ENCODE assay signal across 10 cellular contexts in genomic region chr11:10900686-10901415, GRCh38. TPM values are rescaled to one million over a fixed set of nuclear protein-coding genes. Genes with fewer than 3 reads are reported as not detected.
A peak's percentile ranks its signal among the peaks of the same experiment; 100 is the strongest.
DNase-seq lines count a peak whose midpoint lies in the region; FAIRE-seq and TF ChIP-seq lines count a peak whose summit lies in the region.
"Had no signal": no experiment of that assay in that cellular context is flagged by ENCODE, and none has a peak within 500 bp of the region (broad histone marks: within the 10 kb centered on the region; RNA-seq: fewer than 3 reads in every experiment).

No MANE protein-coding gene starts in this region.

- H3K4me3 ChIP-seq in breast epithelium, result no peak overlapping the region

- H3K9me3 Mint-ChIP-seq in mesothelial cell of epicardium, result peaks cover 6% of the 10 kb centered on the region
- no peaks in the 10 kb centered on the region for H3K9me3 Mint-ChIP-seq in activated CD4-positive, alpha-beta memory T cell treated with anti-CD3 and anti-CD28 coated beads for 36 hours
- H3K9me3 Mint-ChIP-seq in activated T-helper 1 cell treated with anti-CD3 and anti-CD28 coated beads, Interleukin-12 subunit alpha, Interleukin-12 subunit beta, Interleukin-2, Interleukin-4 antibody, amounts not matched to agents 30 ng/mL and 10 ng/mL and 1 ng/mL, durations not matched to agents 14 hours and 24 hours and 36 hours, result no peaks in the 10 kb centered on the region
- H3K9me3 Mint-ChIP-seq: stimulated activated effector memory CD8-positive, alpha-beta T cell treated with anti-CD3 and anti-CD28 coated beads, Interleukin-12 subunit alpha, Interleukin-12 subunit beta, amount 100 ng/mL, for 72 hours had no signal

- H3K4me1 ChIP-seq in breast epithelium, result peaks cover 8 to 14% of the 10 kb centered on the region in 2 donors

- H3K27me3 ChIP-seq in breast epithelium, result no peaks in the 10 kb centered on the region

- peak; percentile 74 for FAIRE-seq in A204.1 (lab: Jason Lieb, UNC)

- H3K36me3 ChIP-seq in breast epithelium, result no peaks in the 10 kb centered on the region

- no peak for TF ChIP-seq POLR2A in breast epithelium (IDR thresholded peaks at IDR 0.05)

- intact Hi-C loops in breast epithelium (cut with DNase I; ENCODE audit: low total_unique reads), result no loop called here
- intact Hi-C loops in activated CD4-positive, alpha-beta memory T cell treated with anti-CD3 and anti-CD28 coated beads for 36 hours (cut with micrococcal nuclease), result no loop called here
- intact Hi-C loops in activated T-helper 1 cell treated with anti-CD3 and anti-CD28 coated beads, Interleukin-12 subunit alpha, Interleukin-12 subunit beta, Interleukin-2, Interleukin-4 antibody, amounts not matched to agents 30 ng/mL and 10 ng/mL and 1 ng/mL, durations not matched to agents 14 hours and 24 hours and 36 hours (cut with micrococcal nuclease), result no loop called here

- POLR2A ChIA-PET in activated CD4-positive, alpha-beta memory T cell treated with anti-CD3 and anti-CD28 coated beads for 36 hours (lab: Charles Lee), result no interaction called here

- no peaks in the 10 kb centered on the region for H3K27me3 Mint-ChIP-seq in mesothelial cell of epicardium (ENCODE audit: low read depth)
- H3K27me3 Mint-ChIP-seq in activated CD4-positive, alpha-beta memory T cell treated with anti-CD3 and anti-CD28 coated beads for 36 hours, result peaks cover 16% of the 10 kb centered on the region
- H3K27me3 Mint-ChIP-seq in activated T-helper 1 cell treated with anti-CD3 and anti-CD28 coated beads, Interleukin-12 subunit alpha, Interleukin-12 subunit beta, Interleukin-2, Interleukin-4 antibody, amounts not matched to agents 30 ng/mL and 10 ng/mL and 1 ng/mL, durations not matched to agents 14 hours and 24 hours and 36 hours (ENCODE audit: insufficient read depth), result peaks cover 2% of the 10 kb centered on the region

- H3K4me1 Mint-ChIP-seq in mesothelial cell of epicardium, result peaks cover 58% of the 10 kb centered on the region
- H3K4me1 Mint-ChIP-seq in activated CD4-positive, alpha-beta memory T cell treated with anti-CD3 and anti-CD28 coated beads for 36 hours (ENCODE audit: low read depth), result peaks cover 6% of the 10 kb centered on the region
- H3K4me1 Mint-ChIP-seq in activated T-helper 1 cell treated with anti-CD3 and anti-CD28 coated beads, Interleukin-12 subunit alpha, Interleukin-12 subunit beta, Interleukin-2, Interleukin-4 antibody, amounts not matched to agents 30 ng/mL and 10 ng/mL and 1 ng/mL, durations not matched to agents 14 hours and 24 hours and 36 hours (ENCODE audit: low read depth), result peaks cover 20% of the 10 kb centered on the region

- peak; percentile 95 for DNase-seq in LHCN-M2 (ENCODE audit: low read depth)
- no peak for DNase-seq in breast epithelium (ENCODE audit: low spot score in 2 of 2)
- no peak for DNase-seq in mesothelial cell of epicardium (ENCODE audit: low spot score in 2 of 2, unreplicated experiment in 2 of 2)
- no peak for DNase-seq in activated CD4-positive, alpha-beta memory T cell treated with anti-CD3 and anti-CD28 coated beads for 36 hours
- DNase-seq in activated T-helper 1 cell treated with anti-CD3 and anti-CD28 coated beads, Interleukin-12 subunit alpha, Interleukin-12 subunit beta, Interleukin-2, Interleukin-4 antibody, amounts not matched to agents 30 ng/mL and 10 ng/mL and 1 ng/mL, durations not matched to agents 14 hours and 24 hours and 36 hours (ENCODE audit: low spot score), result no peak
- DNase-seq in NCI-H1694 treated with DMSO at 0.1 percent for 48 hours (lab: John Stamatoyannopoulos, UW), result no peak
- no peak for DNase-seq in islet precursor cell
- DNase-seq: activated T-cell treated with anti-CD3 and anti-CD28 coated beads for 4 hours had no signal

- peak overlapping the region; percentile 0 for H3K4me3 Mint-ChIP-seq in mesothelial cell of epicardium
- H3K4me3 Mint-ChIP-seq in activated CD4-positive, alpha-beta memory T cell treated with anti-CD3 and anti-CD28 coated beads for 36 hours, result no peak overlapping the region
- no peak overlapping the region for H3K4me3 Mint-ChIP-seq in activated T-helper 1 cell treated with anti-CD3 and anti-CD28 coated beads, Interleukin-12 subunit alpha, Interleukin-12 subunit beta, Interleukin-2, Interleukin-4 antibody, amounts not matched to agents 30 ng/mL and 10 ng/mL and 1 ng/mL, durations not matched to agents 14 hours and 24 hours and 36 hours

- H3K36me3 Mint-ChIP-seq in mesothelial cell of epicardium, result no peaks in the 10 kb centered on the region
- H3K36me3 Mint-ChIP-seq in activated CD4-positive, alpha-beta memory T cell treated with anti-CD3 and anti-CD28 coated beads for 36 hours, result no peaks in the 10 kb centered on the region
- H3K36me3 Mint-ChIP-seq in activated T-helper 1 cell treated with anti-CD3 and anti-CD28 coated beads, Interleukin-12 subunit alpha, Interleukin-12 subunit beta, Interleukin-2, Interleukin-4 antibody, amounts not matched to agents 30 ng/mL and 10 ng/mL and 1 ng/mL, durations not matched to agents 14 hours and 24 hours and 36 hours (ENCODE audit: low read depth), result no peaks in the 10 kb centered on the region
- H3K36me3 Mint-ChIP-seq: stimulated activated effector memory CD8-positive, alpha-beta T cell treated with anti-CD3 and anti-CD28 coated beads, Interleukin-12 subunit alpha, Interleukin-12 subunit beta, amount 100 ng/mL, for 72 hours had no signal

- peak overlapping the region; percentile 97 for H3K27ac Mint-ChIP-seq in mesothelial cell of epicardium
- no peak overlapping the region for H3K27ac Mint-ChIP-seq in activated CD4-positive, alpha-beta memory T cell treated with anti-CD3 and anti-CD28 coated beads for 36 hours
- no peak overlapping the region for H3K27ac Mint-ChIP-seq in activated T-helper 1 cell treated with anti-CD3 and anti-CD28 coated beads, Interleukin-12 subunit alpha, Interleukin-12 subunit beta, Interleukin-2, Interleukin-4 antibody, amounts not matched to agents 30 ng/mL and 10 ng/mL and 1 ng/mL, durations not matched to agents 14 hours and 24 hours and 36 hours

- peak overlapping the region; percentile 97 to 98 for H3K27ac ChIP-seq in breast epithelium

- H3K9me3 ChIP-seq in breast epithelium, result no peaks in the 10 kb centered on the region

- CTCF ChIA-PET in activated CD4-positive, alpha-beta memory T cell treated with anti-CD3 and anti-CD28 coated beads for 36 hours (lab: Charles Lee), result interaction anchor here (1.3 to 1.5 kb wide), 2 partner anchors 22 to 108 kb away, joined by 4 to 7 read pairs; no protein-coding TSS in a partner anchor

- no peak for TF ChIP-seq CTCF in breast epithelium (IDR thresholded peaks at IDR 0.05)
- TF ChIP-seq CTCF in mesothelial cell of epicardium (IDR thresholded peaks at IDR 0.05; ENCODE audit: unreplicated experiment), result no peak

RNA-seq across cellular contexts. Expression of gene ZBED5, which starts 43.0 kb away (rescaled TPM):
- total RNA-seq in LHCN-M2 (2014; rRNA removed) (31.0 and 47.2 TPM in 2 replicates), breast epithelium (10 to 100 TPM; 29.0 to 55.9 (median 33.8) TPM), mesothelial cell of epicardium (116 to 120 TPM (median 120 TPM) in 3 replicates)
- polyA plus RNA-seq in LHCN-M2 (2012), result 10.6 TPM
- total RNA-seq in activated CD4-positive, alpha-beta memory T cell treated with anti-CD3 and anti-CD28 coated beads for 36 hours, result 10 to 100 TPM; 39.8 to 43.3 TPM
- total RNA-seq in activated T-helper 1 cell treated with anti-CD3 and anti-CD28 coated beads, Interleukin-12 subunit alpha, Interleukin-12 subunit beta, Interleukin-2, Interleukin-4 antibody, amounts not matched to agents 30 ng/mL and 10 ng/mL and 1 ng/mL, durations not matched to agents 14 hours and 24 hours and 36 hours, result 38.9 and 42.2 TPM in 2 replicates
